In the genomic region with DNA sequence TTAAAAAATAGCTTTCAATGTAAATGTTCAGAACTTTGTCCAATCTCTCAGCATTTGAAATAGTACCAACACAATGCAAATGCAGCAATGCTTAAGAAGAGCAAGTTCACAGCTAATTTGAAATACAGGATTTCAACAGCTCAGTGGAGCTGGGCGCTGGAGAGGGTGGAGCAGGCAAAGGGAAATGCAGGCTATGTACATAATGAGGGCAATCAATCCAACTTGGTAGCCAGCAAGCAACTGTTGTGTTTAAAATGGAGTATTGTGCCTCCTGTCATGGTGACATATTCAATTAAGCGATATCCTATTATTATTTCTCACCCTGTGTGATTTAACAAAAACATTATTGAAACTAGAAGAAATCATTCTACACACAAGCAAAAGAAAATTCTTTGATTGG, we compare ENCODE assay signal across 1 cellular context.
TF ChIP-seq lines count a peak whose summit lies in the region.

No MANE protein-coding gene starts in this region.

TF ChIP-seq in HCT116, 20 proteins besides CTCF, POLR2A, EP300 and RAD21 (continued from another document):
- no peak for TF ChIP-seq SIN3A (IDR thresholded peaks at IDR 0.05; ENCODE audit: low read depth)
- TF ChIP-seq FOSL1 (IDR thresholded peaks at IDR 0.05; ENCODE audit: low read depth) = no peak
